Comparison of ENCODE assay signal across 14 cellular contexts in the genomic region with DNA sequence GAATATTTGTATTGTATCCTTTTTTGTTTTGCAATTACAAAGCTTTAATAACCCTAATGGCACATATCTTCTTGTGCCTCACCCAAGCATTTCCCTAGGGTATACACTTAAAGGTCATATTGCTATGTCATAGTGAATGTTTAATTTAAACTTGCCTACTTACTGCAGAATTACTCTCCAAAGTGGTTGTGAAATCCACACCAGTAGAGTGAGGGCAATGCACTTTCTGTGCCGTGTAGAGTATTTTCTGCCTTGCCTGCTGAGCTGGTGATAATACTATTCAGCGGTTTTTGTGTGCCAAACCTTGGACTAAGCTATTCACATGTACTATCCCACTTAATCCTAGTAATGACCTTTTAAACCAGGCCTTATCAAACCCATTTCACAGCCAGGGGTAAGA.
"Had no signal": no experiment of that assay in that cellular context is flagged by ENCODE, and none has a peak within 500 bp of the region (broad histone marks: within the 10 kb centered on the region; RNA-seq: fewer than 3 reads in every experiment).

No MANE protein-coding gene starts in this region.

- H3K27ac ChIP-seq: neural progenitor cell, psoas muscle, spleen had no signal

- DNase-seq: activated CD4-positive, alpha-beta T cell treated with anti-CD3 and anti-CD28 coated beads, Interleukin-2, amount 50 U/mL, for 1 hour; activated CD8-positive, alpha-beta memory T cell treated with anti-CD3 and anti-CD28 coated beads for 24 hours; activated gamma-delta T cell treated with Interleukin-2 at 50 U/mL for 16 hours; effector memory CD8-positive, alpha-beta T cell; left colon; mammary epithelial cell; naive B cell; psoas muscle; spleen; stimulated activated naive CD8-positive, alpha-beta T cell treated with anti-CD3 and anti-CD28 coated beads, Interleukin-15, amount 100 ng/mL, for 72 hours had no signal

- H2AFZ ChIP-seq: neural progenitor cell had no signal

- H3K9ac ChIP-seq: neural progenitor cell had no signal

- H3K4me1 ChIP-seq: psoas muscle, spleen had no signal

- ATAC-seq: activated CD4-positive, CD25-positive, alpha-beta regulatory T cell treated with anti-CD3 and anti-CD28 coated beads, Interleukin-2, amount 50 U/mL, for 24 hours; effector memory CD8-positive, alpha-beta T cell; left colon; psoas muscle; sciatic nerve; stimulated activated naive CD8-positive, alpha-beta T cell treated with anti-CD3 and anti-CD28 coated beads, Interleukin-15, amount 100 ng/mL, for 72 hours had no signal

- H3K4me2 ChIP-seq: neural progenitor cell had no signal

- H3K9me3 ChIP-seq: psoas muscle, spleen had no signal

- FAIRE-seq: islet of Langerhans had no signal

- H3K27me3 ChIP-seq: neural progenitor cell, spleen had no signal

- H3K4me3 ChIP-seq: neural progenitor cell, psoas muscle, spleen had no signal

- H3K36me3 ChIP-seq: neural progenitor cell, spleen had no signal
